11 cellular contexts compared by ENCODE assay signal in the genomic region with DNA sequence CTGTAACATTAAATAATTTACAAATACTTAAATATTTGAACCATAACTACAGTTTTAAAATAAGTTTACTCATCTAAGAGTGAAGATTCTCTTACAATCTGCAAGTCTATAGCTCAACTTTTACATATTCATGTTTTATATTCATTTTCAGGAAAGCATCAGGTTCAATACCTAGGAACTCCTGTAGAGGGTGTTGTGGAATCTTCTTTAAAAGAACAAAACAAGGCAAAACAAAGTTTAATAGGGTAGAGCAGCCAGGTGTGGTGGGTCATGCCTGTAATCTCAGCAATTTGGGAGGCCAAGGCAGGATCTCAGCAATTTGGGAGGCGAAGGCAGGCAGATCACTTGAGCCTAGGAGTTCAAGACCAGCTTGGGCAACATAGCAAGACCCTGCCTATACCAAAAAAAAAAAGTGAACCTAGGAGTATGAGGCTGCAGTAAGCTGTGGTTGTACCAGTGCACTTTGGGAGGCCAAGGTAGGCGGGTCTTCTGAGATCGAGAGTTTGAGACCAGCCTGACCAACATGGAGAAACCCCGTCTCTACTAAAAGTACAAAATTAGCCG. TPM values are rescaled to one million over a fixed set of nuclear protein-coding genes. Genes with fewer than 3 reads are reported as not detected.
A peak's percentile ranks its signal among the peaks of the same experiment; 100 is the strongest.
DNase-seq lines count a peak whose midpoint lies in the region; ATAC-seq and TF ChIP-seq lines count a peak whose summit lies in the region.
"Had no signal": no experiment of that assay in that cellular context is flagged by ENCODE, and none has a peak within 500 bp of the region (broad histone marks: within the 10 kb centered on the region; RNA-seq: fewer than 3 reads in every experiment).

No MANE protein-coding gene starts in this region.

- no peaks in the 10 kb centered on the region for H3K36me3 Mint-ChIP-seq in CD8-positive, alpha-beta T cell
- no peaks in the 10 kb centered on the region for H3K36me3 Mint-ChIP-seq in WTC11

- H3K36me3 ChIP-seq in CD8-positive, alpha-beta T cell (ENCODE audit: insufficient read depth, low read length): no peaks in the 10 kb centered on the region
- no peaks in the 10 kb centered on the region for H3K36me3 ChIP-seq in lower lobe of right lung

- TF ChIP-seq CTCF in CD8-positive, alpha-beta T cell (IDR thresholded peaks at IDR 0.05): peak; percentile 69
- TF ChIP-seq CTCF in WTC11 (IDR thresholded peaks at IDR 0.05): 0 out of 2 replicates have a peak, but pooled peaks have one; percentile 20
- peak; percentile 46 for TF ChIP-seq CTCF in lower lobe of right lung (IDR thresholded peaks at IDR 0.05)

- DNase-seq in CD8-positive, alpha-beta T cell: peak in 1 of 7 experiments; percentile 56
- DNase-seq in WTC11 (ENCODE audit: low spot score): no peak
- no peak for DNase-seq in lower lobe of right lung
- DNase-seq in HK-2 (ENCODE audit: unreplicated experiment): no peak
- DNase-seq: activated gamma-delta T cell; NCI-H1694; stimulated activated CD8-positive, alpha-beta memory T cell treated with anti-CD3 and anti-CD28 coated beads, Interleukin-4, amount 100 ng/mL, for 48 hours had no signal

- no peaks in the 10 kb centered on the region for H3K9me3 Mint-ChIP-seq in CD8-positive, alpha-beta T cell
- H3K9me3 Mint-ChIP-seq in WTC11: no peaks in the 10 kb centered on the region

- no peak overlapping the region for H3K27ac ChIP-seq in CD8-positive, alpha-beta T cell (ENCODE audit: low read depth, low read length)
- H3K27ac ChIP-seq in lower lobe of right lung: no peak overlapping the region

- no peak overlapping the region for H3K4me3 Mint-ChIP-seq in CD8-positive, alpha-beta T cell
- no peak overlapping the region for H3K4me3 Mint-ChIP-seq in WTC11

- no peaks in the 10 kb centered on the region for H3K9me3 ChIP-seq in CD8-positive, alpha-beta T cell (ENCODE audit: low read length)
- H3K9me3 ChIP-seq in lower lobe of right lung: no peaks in the 10 kb centered on the region

- peak overlapping the region; percentile 53 for H3K27ac Mint-ChIP-seq in CD8-positive, alpha-beta T cell
- 0 out of 2 replicates have a peak overlapping the region, but pooled peaks have one; percentile 38 for H3K27ac Mint-ChIP-seq in WTC11

- H3K27me3 Mint-ChIP-seq in CD8-positive, alpha-beta T cell (ENCODE audit: low read depth): no peaks in the 10 kb centered on the region
- H3K27me3 Mint-ChIP-seq in WTC11 (ENCODE audit: low read depth): no peaks in the 10 kb centered on the region

- intact Hi-C loops in CD8-positive, alpha-beta T cell (cut with DNase I, micrococcal nuclease): loop anchor here (1.0 kb wide), 1 partner anchor 21 kb away; no protein-coding TSS in a partner anchor
- intact Hi-C loops in lower lobe of right lung (cut with DNase I): no loop called here

- CTCF ChIA-PET in CD8-positive, alpha-beta T cell (lab: Charles Lee): interaction anchor here (0.6 to 10.4 kb wide), 15 partner anchors 9 to 631 kb away, joined by 3 to 293 read pairs (median 4); a partner anchor contains a TSS
- CTCF ChIA-PET in WTC11 (lab: Charles Lee): interaction anchor here (0.6 to 2.2 kb wide), 14 partner anchors 9 to 321 kb away, joined by 3 to 18 read pairs (median 4); no protein-coding TSS in a partner anchor

- H3K4me3 ChIP-seq in CD8-positive, alpha-beta T cell (ENCODE audit: low read depth, low read length): no peak overlapping the region
- H3K4me3 ChIP-seq in lower lobe of right lung: no peak overlapping the region

- ATAC-seq in CD8-positive, alpha-beta T cell: peak; percentile 73
- ATAC-seq in HG02885 (IDR thresholded peaks at IDR 0.05; ENCODE audit: poor library complexity, unreplicated experiment): peak; percentile 61
- ATAC-seq in WTC11: peak; percentile 46
- ATAC-seq in lower lobe of right lung: no peak
- ATAC-seq in HG03457 (IDR thresholded peaks at IDR 0.05; ENCODE audit: unreplicated experiment): no peak
- ATAC-seq in GM19351 (IDR thresholded peaks at IDR 0.05; ENCODE audit: unreplicated experiment): no peak
- ATAC-seq in HG02840 (IDR thresholded peaks at IDR 0.05; ENCODE audit: low FRiP score, unreplicated experiment): no peak

- peaks cover 15% of the 10 kb centered on the region for H3K4me1 ChIP-seq in CD8-positive, alpha-beta T cell (ENCODE audit: insufficient read depth, low read length)
- no peaks in the 10 kb centered on the region for H3K4me1 ChIP-seq in lower lobe of right lung

- POLR2A ChIA-PET in CD8-positive, alpha-beta T cell (lab: Charles Lee): interaction anchor here (0.6 to 1.7 kb wide), 5 partner anchors 9 to 180 kb away, joined by 3 to 16 read pairs (median 4); no protein-coding TSS in a partner anchor
- POLR2A ChIA-PET in WTC11 (lab: Charles Lee): no interaction called here

- H3K27me3 ChIP-seq in CD8-positive, alpha-beta T cell (ENCODE audit: insufficient read depth, low read length): no peaks in the 10 kb centered on the region
- H3K27me3 ChIP-seq in lower lobe of right lung (ENCODE audit: low read depth): no peaks in the 10 kb centered on the region

- H3K4me1 Mint-ChIP-seq in CD8-positive, alpha-beta T cell (ENCODE audit: low read depth): peaks cover 13% of the 10 kb centered on the region
- peaks cover 34% of the 10 kb centered on the region for H3K4me1 Mint-ChIP-seq in WTC11

TF ChIP-seq in WTC11, 78 proteins besides CTCF, POLR2A, EP300 and RAD21:
- TF ChIP-seq, protein P1, sequence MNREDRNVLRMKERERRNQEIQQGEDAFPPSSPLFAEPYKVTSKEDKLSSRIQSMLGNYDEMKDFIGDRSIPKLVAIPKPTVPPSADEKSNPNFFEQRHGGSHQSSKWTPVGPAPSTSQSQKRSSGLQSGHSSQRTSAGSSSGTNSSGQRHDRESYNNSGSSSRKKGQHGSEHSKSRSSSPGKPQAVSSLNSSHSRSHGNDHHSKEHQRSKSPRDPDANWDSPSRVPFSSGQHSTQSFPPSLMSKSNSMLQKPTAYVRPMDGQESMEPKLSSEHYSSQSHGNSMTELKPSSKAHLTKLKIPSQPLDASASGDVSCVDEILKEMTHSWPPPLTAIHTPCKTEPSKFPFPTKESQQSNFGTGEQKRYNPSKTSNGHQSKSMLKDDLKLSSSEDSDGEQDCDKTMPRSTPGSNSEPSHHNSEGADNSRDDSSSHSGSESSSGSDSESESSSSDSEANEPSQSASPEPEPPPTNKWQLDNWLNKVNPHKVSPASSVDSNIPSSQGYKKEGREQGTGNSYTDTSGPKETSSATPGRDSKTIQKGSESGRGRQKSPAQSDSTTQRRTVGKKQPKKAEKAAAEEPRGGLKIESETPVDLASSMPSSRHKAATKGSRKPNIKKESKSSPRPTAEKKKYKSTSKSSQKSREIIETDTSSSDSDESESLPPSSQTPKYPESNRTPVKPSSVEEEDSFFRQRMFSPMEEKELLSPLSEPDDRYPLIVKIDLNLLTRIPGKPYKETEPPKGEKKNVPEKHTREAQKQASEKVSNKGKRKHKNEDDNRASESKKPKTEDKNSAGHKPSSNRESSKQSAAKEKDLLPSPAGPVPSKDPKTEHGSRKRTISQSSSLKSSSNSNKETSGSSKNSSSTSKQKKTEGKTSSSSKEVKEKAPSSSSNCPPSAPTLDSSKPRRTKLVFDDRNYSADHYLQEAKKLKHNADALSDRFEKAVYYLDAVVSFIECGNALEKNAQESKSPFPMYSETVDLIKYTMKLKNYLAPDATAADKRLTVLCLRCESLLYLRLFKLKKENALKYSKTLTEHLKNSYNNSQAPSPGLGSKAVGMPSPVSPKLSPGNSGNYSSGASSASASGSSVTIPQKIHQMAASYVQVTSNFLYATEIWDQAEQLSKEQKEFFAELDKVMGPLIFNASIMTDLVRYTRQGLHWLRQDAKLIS (CRISPR knock-in tag; IDR thresholded peaks at IDR 0.05; ENCODE audit: borderline replicate concordance): no peak
- TF ChIP-seq CREB1 (CRISPR knock-in tag; IDR thresholded peaks at IDR 0.05) (no peak), ZNF121 (CRISPR knock-in tag; IDR thresholded peaks at IDR 0.05) (peak; percentile 59; the same call in 1 of the 2 replicates)

RNA-seq across cellular contexts. Expression of a gene that starts 45.1 kb away (rescaled TPM):
- under 1 TPM in 1 of 2 experiments, not detected in 1; 0.14 TPM for total RNA-seq in CD8-positive, alpha-beta T cell
- total RNA-seq in WTC11 (2021): 1.9 to 3.5 TPM (median 2.7 TPM) in 3 replicates
- total RNA-seq in lower lobe of right lung: 12.5 TPM

Comparison
In these comparisons a context has a peak if more than half of its experiments do, and no peak if none do; other contexts are left out.
1. ATAC-seq: peak in CD8-positive, alpha-beta T cell (single experiment), HG02885 (single experiment) and WTC11 (single experiment); none in lower lobe of right lung (0 of 2), HG03457 (single experiment), GM19351 (single experiment) and HG02840 (single experiment).
2. Peak in every context shown above with its lines, with median percentiles within 50 percentile points of each other: CTCF ChIP-seq.